In the genomic region with DNA sequence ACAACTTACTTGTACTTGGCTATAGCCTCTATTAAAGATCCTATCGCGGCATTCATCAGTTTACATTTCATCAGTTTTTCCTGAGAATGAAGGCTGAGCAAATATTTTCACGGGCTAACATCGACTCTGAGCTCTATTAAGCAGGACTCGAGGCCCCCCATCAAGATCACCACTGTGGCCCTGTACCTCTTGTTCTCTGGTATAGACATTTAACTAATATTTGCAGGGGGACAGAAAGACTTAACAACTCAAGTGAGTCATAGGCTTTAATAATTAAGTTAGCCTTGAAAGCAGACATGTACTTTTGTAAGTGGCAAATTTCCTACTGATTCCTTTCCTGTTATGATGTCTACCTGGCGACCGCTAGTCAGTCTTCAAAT, we compare ENCODE assay signal across 16 cellular contexts. TPM values are rescaled to one million over a fixed set of nuclear protein-coding genes. Genes with fewer than 3 reads are reported as not detected.
A peak's percentile ranks its signal among the peaks of the same experiment; 100 is the strongest.
DNase-seq lines count a peak whose midpoint lies in the region; ATAC-seq and TF ChIP-seq lines count a peak whose summit lies in the region.
"Had no signal": no experiment of that assay in that cellular context is flagged by ENCODE, and none has a peak within 500 bp of the region (broad histone marks: within the 10 kb centered on the region; RNA-seq: fewer than 3 reads in every experiment).

No MANE protein-coding gene starts in this region.

- H3K27ac Mint-ChIP-seq in glutamatergic neuron (ENCODE audit: unreplicated experiment), result no peak overlapping the region
- H3K27ac Mint-ChIP-seq: immature natural killer cell; stimulated activated effector memory CD8-positive, alpha-beta T cell treated with anti-CD3 and anti-CD28 coated beads, Interleukin-12 subunit alpha, Interleukin-12 subunit beta, amount 100 ng/mL, for 72 hours had no signal

- WGBS in hepatocyte (ENCODE audit: low lambda C conversion rate, missing lambda C conversion rate), result 33% methylated on average over 7 of the region's 7 CpGs
- no CpG with 5 or more reads among the region's 7 CpGs for WGBS in trophoblast cell (ENCODE audit: extremely low coverage, insufficient coverage, insufficient read length)

- no peak overlapping the region for H4K8ac ChIP-seq in trophoblast cell (ENCODE audit: low read depth, low read length)

- no peaks in the 10 kb centered on the region for H3K27me3 Mint-ChIP-seq in glutamatergic neuron (ENCODE audit: unreplicated experiment)

- no peaks in the 10 kb centered on the region for H3K36me3 Mint-ChIP-seq in glutamatergic neuron (ENCODE audit: unreplicated experiment)
- H3K36me3 Mint-ChIP-seq: immature natural killer cell; stimulated activated effector memory CD8-positive, alpha-beta T cell treated with anti-CD3 and anti-CD28 coated beads, Interleukin-12 subunit alpha, Interleukin-12 subunit beta, amount 100 ng/mL, for 72 hours had no signal

- no peak overlapping the region for H3K9ac ChIP-seq in trophoblast cell (ENCODE audit: low read length)

- H3K4me2 ChIP-seq in hepatocyte (peak overlapping the region; percentile 65), trophoblast cell (ENCODE audit: low read length) (no peak overlapping the region)

- H2BK5ac ChIP-seq in trophoblast cell (ENCODE audit: low read depth, low read length, poor library complexity), result peak overlapping the region; percentile 61

- H3K79me2 ChIP-seq in hepatocyte, result peaks cover 37% of the 10 kb centered on the region
- peaks cover 2% of the 10 kb centered on the region for H3K79me2 ChIP-seq in trophoblast cell (ENCODE audit: control insufficient read depth, insufficient read depth, low read length, poor library complexity)

- no peak overlapping the region for H4K12ac ChIP-seq in trophoblast cell (ENCODE audit: low read depth, low read length)

- no peak overlapping the region for H3K23ac ChIP-seq in trophoblast cell (ENCODE audit: low read length)

- no peaks in the 10 kb centered on the region for H3K9me3 ChIP-seq in hepatocyte (ENCODE audit: low read depth)
- H3K9me3 ChIP-seq in trophoblast cell (ENCODE audit: insufficient read depth, low read depth, low read length), result no peaks in the 10 kb centered on the region
- H3K9me3 ChIP-seq in SJCRH30 (replicated peaks), result no peaks in the 10 kb centered on the region
- H3K9me3 ChIP-seq: adrenal gland had no signal

- H2AK5ac ChIP-seq in trophoblast cell (ENCODE audit: low read length), result no peak overlapping the region

- H3K4me1 ChIP-seq in hepatocyte (ENCODE audit: insufficient read depth) (peaks cover 34% of the 10 kb centered on the region), trophoblast cell (ENCODE audit: control insufficient read depth in 1 of 2, insufficient read depth in 2 of 2, low read length in 2 of 2) (peaks cover 5 to 7% of the 10 kb centered on the region in 2 experiments), SJCRH30 (peaks cover 6% of the 10 kb centered on the region)

- peak overlapping the region; percentile 45 for H3K27ac ChIP-seq in hepatocyte
- H3K27ac ChIP-seq in trophoblast cell (ENCODE audit: low read depth, low read length), result peak overlapping the region; percentile 72
- H3K27ac ChIP-seq in SJCRH30, result no peak overlapping the region

- peaks cover 36% of the 10 kb centered on the region for H3K4me1 Mint-ChIP-seq in glutamatergic neuron (ENCODE audit: low read depth, unreplicated experiment)
- H3K4me1 Mint-ChIP-seq: stimulated activated effector memory CD8-positive, alpha-beta T cell treated with anti-CD3 and anti-CD28 coated beads, Interleukin-12 subunit alpha, Interleukin-12 subunit beta, amount 100 ng/mL, for 72 hours had no signal

- H3K4me3 ChIP-seq in hepatocyte, result no peak overlapping the region
- H3K4me3 ChIP-seq in trophoblast cell (ENCODE audit: low read depth, low read length), result no peak overlapping the region
- no peak overlapping the region for H3K4me3 ChIP-seq in SJCRH30
- H3K4me3 ChIP-seq: adrenal gland had no signal

- ATAC-seq in SK-N-SH treated with all-trans-retinoic acid at 6 μM for 48 hours, result peak; percentile 42
- no peak for ATAC-seq in HG02571 (IDR thresholded peaks at IDR 0.05; ENCODE audit: unreplicated experiment)
- ATAC-seq in GM18909 (IDR thresholded peaks at IDR 0.05; ENCODE audit: poor library complexity, unreplicated experiment), result no peak
- ATAC-seq: activated T-cell treated with anti-CD3 and anti-CD28 coated beads, Interleukin-2, amount 50 U/mL, for 4 hours; stimulated activated effector memory CD8-positive, alpha-beta T cell treated with anti-CD3 and anti-CD28 coated beads, Interleukin-12 subunit alpha, Interleukin-12 subunit beta, amount 100 ng/mL, for 72 hours had no signal

- peak overlapping the region; percentile 31 for H2BK120ac ChIP-seq in trophoblast cell (ENCODE audit: insufficient read depth, low read length, poor library complexity)

- H3K27me3 ChIP-seq in hepatocyte (no peaks in the 10 kb centered on the region), trophoblast cell (ENCODE audit: insufficient read depth, low read length) (no peaks in the 10 kb centered on the region), SJCRH30 (no peaks in the 10 kb centered on the region)
- H3K27me3 ChIP-seq: adrenal gland had no signal

- peaks cover 11% of the 10 kb centered on the region for H3K79me1 ChIP-seq in trophoblast cell (ENCODE audit: low read length)

- H4K91ac ChIP-seq in trophoblast cell (ENCODE audit: low read depth, low read length), result no peak overlapping the region

- no peaks in the 10 kb centered on the region for H3K9me2 ChIP-seq in hepatocyte (replicated peaks; ENCODE audit: insufficient read depth)

- H3K4ac ChIP-seq in trophoblast cell (ENCODE audit: low read depth, low read length), result no peak overlapping the region

- DNase-seq in DMS53 treated with DMSO at 0.1 percent for 48 hours (lab: John Stamatoyannopoulos, UW; ENCODE audit: unreplicated experiment), result peak; percentile 41
- no peak for DNase-seq in hepatocyte (ENCODE audit: low spot score)
- no peak for DNase-seq in trophoblast cell
- no peak for DNase-seq in glutamatergic neuron
- DNase-seq in SJCRH30, result no peak
- DNase-seq: activated CD4-positive, alpha-beta T cell treated with anti-CD3 and anti-CD28 coated beads, Interleukin-2, amount 50 U/mL, for 1 hour; activated T-cell treated with anti-CD3 and anti-CD28 coated beads, Interleukin-2, amount 50 U/mL, for 4 hours; immature natural killer cell; NCI-H526 treated with DMSO at 0.1 percent for 48 hours; stimulated activated CD4-positive, alpha-beta T cell treated with anti-CD3 and anti-CD28 coated beads, Interleukin-4, amount 100 ng/mL, for 1 hour; T-helper 9 cell had no signal

- peak overlapping the region; percentile 61 for H2BK12ac ChIP-seq in trophoblast cell (ENCODE audit: low read length)

- no peaks in the 10 kb centered on the region for H3K36me3 ChIP-seq in hepatocyte (replicated peaks; ENCODE audit: insufficient read depth, low read depth)
- no peaks in the 10 kb centered on the region for H3K36me3 ChIP-seq in trophoblast cell (ENCODE audit: control insufficient read depth in 1 of 2, insufficient read depth in 2 of 2, low read length in 2 of 2)
- no peaks in the 10 kb centered on the region for H3K36me3 ChIP-seq in SJCRH30
- H3K36me3 ChIP-seq: adrenal gland had no signal

- H2AFZ ChIP-seq in hepatocyte (no peak overlapping the region), trophoblast cell (ENCODE audit: insufficient read depth, low read length, poor library complexity) (no peak overlapping the region)

- H4K20me1 ChIP-seq in hepatocyte (ENCODE audit: insufficient read depth, poor library complexity, severe bottlenecking), result peaks cover 2% of the 10 kb centered on the region

- no peak overlapping the region for H3K14ac ChIP-seq in trophoblast cell (ENCODE audit: low read length)

- TF ChIP-seq CTCF in hepatocyte (IDR thresholded peaks at IDR 0.05; ENCODE audit: poor library complexity) (no peak), glutamatergic neuron (IDR thresholded peaks at IDR 0.05; ENCODE audit: partially characterized antibody, unreplicated experiment) (no peak)

- no peak overlapping the region for H3K18ac ChIP-seq in trophoblast cell (ENCODE audit: low read length)

- peaks cover 3% of the 10 kb centered on the region for H3K9me3 Mint-ChIP-seq in glutamatergic neuron (ENCODE audit: unreplicated experiment)
- H3K9me3 Mint-ChIP-seq: activated T-cell treated with anti-CD3 and anti-CD28 coated beads, Interleukin-2, amount 50 U/mL, for 4 hours; immature natural killer cell; stimulated activated effector memory CD8-positive, alpha-beta T cell treated with anti-CD3 and anti-CD28 coated beads, Interleukin-12 subunit alpha, Interleukin-12 subunit beta, amount 100 ng/mL, for 72 hours had no signal

- H3K4me3 Mint-ChIP-seq in glutamatergic neuron (ENCODE audit: unreplicated experiment), result no peak overlapping the region
- H3K4me3 Mint-ChIP-seq: activated T-cell treated with anti-CD3 and anti-CD28 coated beads, Interleukin-2, amount 50 U/mL, for 4 hours; immature natural killer cell; stimulated activated effector memory CD8-positive, alpha-beta T cell treated with anti-CD3 and anti-CD28 coated beads, Interleukin-12 subunit alpha, Interleukin-12 subunit beta, amount 100 ng/mL, for 72 hours had no signal

TF ChIP-seq in SK-N-SH treated with all-trans-retinoic acid at 6 μM for 48 hours, 23 proteins besides CTCF, POLR2A, EP300 and RAD21 (continues in another document):
- TF ChIP-seq ZNF565 (CRISPR knock-in tag; conservative IDR thresholded peaks at IDR 0.05; ENCODE audit: low read depth) (no peak), ZNF70 (CRISPR knock-in tag; IDR thresholded peaks at IDR 0.05) (no peak), ESRRG (CRISPR knock-in tag; IDR thresholded peaks at IDR 0.05) (no peak)

RNA-seq across cellular contexts. Expression of a gene that starts 45.4 kb away (rescaled TPM):
- 22.8 and 22.9 TPM in 2 replicates for total RNA-seq in hepatocyte
- polyA plus RNA-seq in hepatocyte, result 4.4 and 6.0 TPM in 2 replicates
- 19.9 and 21.5 TPM in 2 replicates for polyA plus RNA-seq in trophoblast cell (2013)
- 60.3 TPM for total RNA-seq in glutamatergic neuron (ENCODE audit: unreplicated experiment)
- total RNA-seq in SJCRH30 (2014; rRNA removed; shearing (Covaris generic)), result 8.3 and 11.4 TPM in 2 replicates

RNA-seq across cellular contexts. Expression of a gene that starts 45.7 kb away (rescaled TPM):
- 34.6 and 45.8 TPM in 2 replicates for total RNA-seq in hepatocyte
- polyA plus RNA-seq in hepatocyte, result 10.0 and 13.4 TPM in 2 replicates
- polyA plus RNA-seq in trophoblast cell (2013), result 48.3 and 54.2 TPM in 2 replicates
- total RNA-seq in glutamatergic neuron (ENCODE audit: unreplicated experiment), result 27.0 TPM
- total RNA-seq in SJCRH30 (2014; rRNA removed; shearing (Covaris generic)), result 29.0 and 29.7 TPM in 2 replicates
